8 cellular contexts compared by ENCODE assay signal in the genomic region with DNA sequence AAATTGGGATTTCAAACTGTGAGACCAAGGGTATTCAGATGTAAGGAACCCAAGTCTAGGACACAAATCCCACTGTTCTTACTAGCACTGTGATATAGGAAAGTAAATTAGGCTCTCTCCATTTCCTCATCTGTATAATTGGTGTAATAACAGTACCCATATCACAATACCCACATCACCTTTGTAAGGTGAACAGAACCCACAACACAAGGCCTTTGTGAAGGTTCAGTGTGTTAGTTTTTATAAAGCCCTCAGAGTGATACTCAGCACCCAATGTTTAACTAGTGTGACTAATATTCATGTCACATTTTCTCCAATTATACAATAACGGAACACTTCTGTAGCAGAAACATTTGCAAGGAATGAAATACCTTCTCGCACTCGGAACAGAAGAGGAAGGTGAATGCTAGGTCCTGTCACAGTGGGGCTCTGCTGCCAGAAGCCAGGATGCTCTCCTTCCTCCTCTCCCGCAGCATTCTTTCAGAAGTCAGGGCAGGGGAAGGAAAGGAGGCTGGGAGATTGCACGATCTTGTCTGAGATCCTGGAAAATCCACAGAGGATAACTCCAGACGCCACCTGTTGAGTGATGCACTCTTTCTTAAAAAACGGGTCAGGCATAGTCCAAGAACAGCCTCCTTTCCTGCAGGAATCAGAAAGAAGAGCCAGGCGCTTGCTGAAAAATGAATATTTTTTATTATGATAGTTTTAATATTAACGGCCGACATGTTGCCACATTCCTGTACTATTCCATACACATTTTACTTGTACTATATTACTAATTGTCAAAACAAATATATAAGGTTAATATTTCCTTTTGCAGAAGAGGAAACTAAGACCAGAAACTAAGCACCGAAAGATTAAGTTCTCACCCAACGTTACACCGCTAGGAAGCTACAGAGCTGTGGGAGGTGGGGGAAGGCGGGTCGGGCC. TPM values are rescaled to one million over a fixed set of nuclear protein-coding genes. Genes with fewer than 3 reads are reported as not detected.
A peak's percentile ranks its signal among the peaks of the same experiment; 100 is the strongest.
DNase-seq lines count a peak whose midpoint lies in the region; ATAC-seq and TF ChIP-seq lines count a peak whose summit lies in the region.

No MANE protein-coding gene starts in this region.

- peaks cover 31% of the 10 kb centered on the region for H3K36me3 ChIP-seq in iPS-20b (ENCODE audit: insufficient read depth, low read depth, low read length)

- H3K4me3 ChIP-seq in HFF-Myc (replicated peaks; ENCODE audit: low read depth, low read length) (peak overlapping the region; percentile 74), iPS-20b (ENCODE audit: low read length) (peak overlapping the region; percentile 73)

- H3K9me3 Mint-ChIP-seq in activated naive CD8-positive, alpha-beta T cell treated with anti-CD3 and anti-CD28 coated beads for 36 hours, result peaks cover 4% of the 10 kb centered on the region
- no peaks in the 10 kb centered on the region for H3K9me3 Mint-ChIP-seq in stimulated activated memory B cell treated with anti-CD40 and anti-IgM and Interleukin-4, amounts not matched to agents 10 μg/mL and 1 μg/mL and 100 μg/mL, for 72 hours

- ATAC-seq in stimulated activated memory B cell treated with anti-CD40 and anti-IgM and Interleukin-4, amounts not matched to agents 10 μg/mL and 1 μg/mL and 100 μg/mL, for 72 hours, result no peak
- ATAC-seq in GM18909 (IDR thresholded peaks at IDR 0.05; ENCODE audit: poor library complexity, unreplicated experiment), result no peak

- no peaks in the 10 kb centered on the region for H3K27me3 Mint-ChIP-seq in activated naive CD8-positive, alpha-beta T cell treated with anti-CD3 and anti-CD28 coated beads for 36 hours
- H3K27me3 Mint-ChIP-seq in stimulated activated memory B cell treated with anti-CD40 and anti-IgM and Interleukin-4, amounts not matched to agents 10 μg/mL and 1 μg/mL and 100 μg/mL, for 72 hours, result no peaks in the 10 kb centered on the region

- H3K27ac Mint-ChIP-seq in activated naive CD8-positive, alpha-beta T cell treated with anti-CD3 and anti-CD28 coated beads for 36 hours, result peak overlapping the region; percentile 92
- peak overlapping the region; percentile 90 for H3K27ac Mint-ChIP-seq in stimulated activated memory B cell treated with anti-CD40 and anti-IgM and Interleukin-4, amounts not matched to agents 10 μg/mL and 1 μg/mL and 100 μg/mL, for 72 hours

- peaks cover 11% of the 10 kb centered on the region for H3K9me3 ChIP-seq in iPS-20b (ENCODE audit: insufficient read depth, low read depth, low read length)

- peak overlapping the region; percentile 77 for H3K9ac ChIP-seq in iPS-20b (ENCODE audit: low read depth, low read length)

- TF ChIP-seq CTCF in HFF-Myc (IDR thresholded peaks at IDR 0.05; ENCODE audit: low read depth, low read length, missing control alignments), result no peak

- peak; percentile 27 for DNase-seq in AG20443 (ENCODE audit: low spot score)
- DNase-seq in HFF-Myc (ENCODE audit: extremely low read depth, low read depth), result no peak
- DNase-seq in activated naive CD8-positive, alpha-beta T cell treated with anti-CD3 and anti-CD28 coated beads for 36 hours, result no peak
- DNase-seq in NCI-H2107 treated with DMSO at 0.1 percent for 48 hours (lab: John Stamatoyannopoulos, UW; ENCODE audit: unreplicated experiment), result no peak
- DNase-seq in dedifferentiated amniotic fluid mesenchymal stem cell (ENCODE audit: extremely low spot score), result no peak

- no peak overlapping the region for H3K27ac ChIP-seq in iPS-20b (ENCODE audit: low read length)

- peaks cover 19% of the 10 kb centered on the region for H3K4me1 Mint-ChIP-seq in activated naive CD8-positive, alpha-beta T cell treated with anti-CD3 and anti-CD28 coated beads for 36 hours
- H3K4me1 Mint-ChIP-seq in stimulated activated memory B cell treated with anti-CD40 and anti-IgM and Interleukin-4, amounts not matched to agents 10 μg/mL and 1 μg/mL and 100 μg/mL, for 72 hours, result peaks cover 17% of the 10 kb centered on the region

- 0 out of 2 replicates have a peak, but pooled peaks cover 5% of the 10 kb centered on the region for H3K4me1 ChIP-seq in iPS-20b (ENCODE audit: insufficient read depth, low read length)

- H3K27me3 ChIP-seq in iPS-20b (ENCODE audit: insufficient read depth, low read length), result no peaks in the 10 kb centered on the region

- peaks cover 38% of the 10 kb centered on the region for H3K36me3 Mint-ChIP-seq in activated naive CD8-positive, alpha-beta T cell treated with anti-CD3 and anti-CD28 coated beads for 36 hours
- peaks cover 45% of the 10 kb centered on the region for H3K36me3 Mint-ChIP-seq in stimulated activated memory B cell treated with anti-CD40 and anti-IgM and Interleukin-4, amounts not matched to agents 10 μg/mL and 1 μg/mL and 100 μg/mL, for 72 hours

- H3K4me3 Mint-ChIP-seq in activated naive CD8-positive, alpha-beta T cell treated with anti-CD3 and anti-CD28 coated beads for 36 hours, result peak overlapping the region; percentile 93
- peak overlapping the region; percentile 94 for H3K4me3 Mint-ChIP-seq in stimulated activated memory B cell treated with anti-CD40 and anti-IgM and Interleukin-4, amounts not matched to agents 10 μg/mL and 1 μg/mL and 100 μg/mL, for 72 hours

RNA-seq across cellular contexts. Expression of gene ZNF45, which starts 0.8 kb away (rescaled TPM):
- 10 to 100 TPM; 11.9 to 12.2 TPM for total RNA-seq in activated naive CD8-positive, alpha-beta T cell treated with anti-CD3 and anti-CD28 coated beads for 36 hours

RNA-seq across cellular contexts. Expression of gene ZNF221, which starts 16.7 kb away (rescaled TPM):
- total RNA-seq in activated naive CD8-positive, alpha-beta T cell treated with anti-CD3 and anti-CD28 coated beads for 36 hours, result 1 to 10 TPM; 1.2 to 1.6 TPM

RNA-seq across cellular contexts. Expression of gene ZNF155, which starts 49.7 kb away (rescaled TPM):
- 1 to 10 TPM; 6.7 to 7.0 TPM for total RNA-seq in activated naive CD8-positive, alpha-beta T cell treated with anti-CD3 and anti-CD28 coated beads for 36 hours

RNA-seq across cellular contexts. Expression of gene ZNF404, which starts 50.6 kb away (rescaled TPM):
- 1 to 10 TPM; 2.9 to 3.1 TPM for total RNA-seq in activated naive CD8-positive, alpha-beta T cell treated with anti-CD3 and anti-CD28 coated beads for 36 hours
